Comparison of ENCODE assay signal across 8 cellular contexts in genomic region chr6:26270903-26271639, GRCh38.
DNase-seq lines count a peak whose midpoint lies in the region; ATAC-seq, FAIRE-seq and TF ChIP-seq lines count a peak whose summit lies in the region.

No MANE protein-coding gene starts in this region.

- POLR2A ChIA-PET in activated CD8-positive, alpha-beta T cell treated with anti-CD3 and anti-CD28 coated beads, Interleukin-2, amount 10 ng/mL, durations not matched to agents 7 days and 5 days (lab: Charles Lee) = interaction anchor here (0.6 to 12.3 kb wide), 66 partner anchors 8 to 1623 kb away, joined by 3 to 548 read pairs (median 14); partner anchors contain the start of gene HMGN4

- no peaks in the 10 kb centered on the region for H3K9me3 Mint-ChIP-seq in activated CD8-positive, alpha-beta T cell treated with anti-CD3 and anti-CD28 coated beads, Interleukin-2, amount 10 ng/mL, durations not matched to agents 7 days and 5 days (ENCODE audit: insufficient read depth)

- no peak overlapping the region for H3K27ac Mint-ChIP-seq in activated CD8-positive, alpha-beta T cell treated with anti-CD3 and anti-CD28 coated beads, Interleukin-2, amount 10 ng/mL, durations not matched to agents 7 days and 5 days

- no peaks in the 10 kb centered on the region for H3K27me3 Mint-ChIP-seq in activated CD8-positive, alpha-beta T cell treated with anti-CD3 and anti-CD28 coated beads, Interleukin-2, amount 10 ng/mL, durations not matched to agents 7 days and 5 days (ENCODE audit: low read depth)

- H3K4me1 Mint-ChIP-seq in activated CD8-positive, alpha-beta T cell treated with anti-CD3 and anti-CD28 coated beads, Interleukin-2, amount 10 ng/mL, durations not matched to agents 7 days and 5 days (ENCODE audit: low read depth) = peaks cover 40% of the 10 kb centered on the region

- H3K4me3 Mint-ChIP-seq in activated CD8-positive, alpha-beta T cell treated with anti-CD3 and anti-CD28 coated beads, Interleukin-2, amount 10 ng/mL, durations not matched to agents 7 days and 5 days = no peak overlapping the region

- TF ChIP-seq POLR2A in GM12892 (IDR thresholded peaks at IDR 0.05; ENCODE audit: low read depth, low read length) = peak; percentile 94

- no peak for DNase-seq in GM12892 (ENCODE audit: insufficient read length)
- peak; percentile 96 for DNase-seq in NCI-H345 (lab: John Stamatoyannopoulos, UW)
- peak; percentile 91 for DNase-seq in activated CD8-positive, alpha-beta T cell treated with anti-CD3 and anti-CD28 coated beads, Interleukin-2, amount 10 ng/mL, durations not matched to agents 7 days and 5 days
- DNase-seq in effector CD8-positive, alpha-beta T cell (lab: John Stamatoyannopoulos, UW) = peak; percentile 78
- peak; percentile 91 for DNase-seq in medulla oblongata (ENCODE audit: extremely low spot score)
- peak; percentile 58 to 63 for DNase-seq in stimulated activated CD8-positive, alpha-beta memory T cell treated with anti-CD3 and anti-CD28 coated beads, Interleukin-2, amount 100 ng/mL, for 1 hour (ENCODE audit: low read depth in 2 of 2)

- CTCF ChIA-PET in activated CD8-positive, alpha-beta T cell treated with anti-CD3 and anti-CD28 coated beads, Interleukin-2, amount 10 ng/mL, durations not matched to agents 7 days and 5 days (lab: Charles Lee) = interaction anchor here (0.6 to 6.4 kb wide), 11 partner anchors 10 to 856 kb away, joined by 3 to 38 read pairs (median 4); a partner anchor contains a TSS

- peaks cover 18% of the 10 kb centered on the region for H3K36me3 Mint-ChIP-seq in activated CD8-positive, alpha-beta T cell treated with anti-CD3 and anti-CD28 coated beads, Interleukin-2, amount 10 ng/mL, durations not matched to agents 7 days and 5 days (ENCODE audit: low read depth)

- ATAC-seq in HG02884 (IDR thresholded peaks at IDR 0.05; ENCODE audit: unreplicated experiment) = peak; percentile 24
- ATAC-seq in activated CD8-positive, alpha-beta T cell treated with anti-CD3 and anti-CD28 coated beads, Interleukin-2, amount 10 ng/mL, durations not matched to agents 7 days and 5 days = peak; percentile 47
- ATAC-seq in GM19328 (IDR thresholded peaks at IDR 0.05; ENCODE audit: unreplicated experiment) = no peak

- peak; percentile 87 for FAIRE-seq in GM12892 (lab: Jason Lieb, UNC)
